Comparison of ENCODE assay signal across 1 cellular context in the genomic region with DNA sequence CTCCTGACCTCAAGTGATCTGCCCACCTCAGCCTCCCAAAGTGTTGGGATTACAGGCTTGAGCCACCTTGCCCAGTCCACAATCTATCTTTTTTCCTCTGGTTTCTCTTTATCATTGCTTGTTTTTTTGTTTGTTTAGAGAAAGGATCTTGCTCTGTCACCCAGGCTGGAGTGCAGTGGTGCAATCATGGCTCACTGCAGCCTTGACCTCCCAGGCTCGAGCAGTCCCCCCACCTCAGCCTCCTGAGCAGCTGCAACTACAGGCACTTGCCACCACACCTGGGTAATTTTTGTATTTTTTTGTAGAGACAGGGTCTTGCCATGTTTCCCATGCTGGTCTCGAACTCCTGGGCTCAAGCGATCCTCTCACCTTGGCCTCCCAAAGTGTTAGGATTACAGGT.
A peak's percentile ranks its signal among the peaks of the same experiment; 100 is the strongest.
TF ChIP-seq lines count a peak whose summit lies in the region.
"Not testable (repeated sequence)": the region's sequence is repeated elsewhere in the genome, so short reads cannot be mapped to it uniquely, and the experiment has no call there.

No MANE protein-coding gene starts in this region.

TF ChIP-seq in HepG2, 621 proteins besides CTCF, POLR2A, EP300 and RAD21:
- TF ChIP-seq ZMYM3 (CRISPR knock-in tag; IDR thresholded peaks at IDR 0.05) (peak; percentile 42; the same call in 1 of the 2 replicates), SALL1 (CRISPR knock-in tag; IDR thresholded peaks at IDR 0.05) (peak; percentile 33; the same call in 1 of the 2 replicates), ZMYM4 (CRISPR knock-in tag; IDR thresholded peaks at IDR 0.05) (0 out of 2 replicates have a peak, but pooled peaks have one; percentile 22), GATAD2A (CRISPR knock-in tag; IDR thresholded peaks at IDR 0.05) (0 out of 2 replicates have a peak, but pooled peaks have one; percentile 15), NR2F1 (CRISPR knock-in tag; IDR thresholded peaks at IDR 0.05) (peak in 1 of 2 experiments; percentile 36; a peak in 1 of 4 replicates), ZNF460 (CRISPR knock-in tag; IDR thresholded peaks at IDR 0.05; ENCODE audit: borderline replicate concordance) (0 out of 2 replicates have a peak, but pooled peaks have one; percentile 46), NR2F6 (IDR thresholded peaks at IDR 0.05) (0 out of 2 replicates have a peak, but pooled peaks have one; percentile 19), ARID5B (CRISPR knock-in tag; IDR thresholded peaks at IDR 0.05) (0 out of 2 replicates have a peak, but pooled peaks have one; percentile 22), ZNF687 (CRISPR knock-in tag; IDR thresholded peaks at IDR 0.05) (0 out of 2 replicates have a peak, but pooled peaks have one; percentile 11), HNF4A (CRISPR knock-in tag; IDR thresholded peaks at IDR 0.05) (peak; percentile 28; the same call in 1 of the 2 replicates), ZNF292 (CRISPR knock-in tag; IDR thresholded peaks at IDR 0.05; ENCODE audit: borderline replicate concordance, low read depth) (0 out of 2 replicates have a peak, but pooled peaks have one; percentile 36), CEBPB (IDR thresholded peaks at IDR 0.05; ENCODE audit: borderline replicate concordance, low read depth, low read length) (peak; percentile 32; the same call in 1 of the 2 replicates), NR2C2 (CRISPR knock-in tag; IDR thresholded peaks at IDR 0.05; ENCODE audit: borderline replicate concordance) (peak; percentile 66)
- not testable (repeated sequence) for TF ChIP-seq NR2F6 (CRISPR knock-in tag; IDR thresholded peaks at IDR 0.05)
- TF ChIP-seq, protein P1, sequence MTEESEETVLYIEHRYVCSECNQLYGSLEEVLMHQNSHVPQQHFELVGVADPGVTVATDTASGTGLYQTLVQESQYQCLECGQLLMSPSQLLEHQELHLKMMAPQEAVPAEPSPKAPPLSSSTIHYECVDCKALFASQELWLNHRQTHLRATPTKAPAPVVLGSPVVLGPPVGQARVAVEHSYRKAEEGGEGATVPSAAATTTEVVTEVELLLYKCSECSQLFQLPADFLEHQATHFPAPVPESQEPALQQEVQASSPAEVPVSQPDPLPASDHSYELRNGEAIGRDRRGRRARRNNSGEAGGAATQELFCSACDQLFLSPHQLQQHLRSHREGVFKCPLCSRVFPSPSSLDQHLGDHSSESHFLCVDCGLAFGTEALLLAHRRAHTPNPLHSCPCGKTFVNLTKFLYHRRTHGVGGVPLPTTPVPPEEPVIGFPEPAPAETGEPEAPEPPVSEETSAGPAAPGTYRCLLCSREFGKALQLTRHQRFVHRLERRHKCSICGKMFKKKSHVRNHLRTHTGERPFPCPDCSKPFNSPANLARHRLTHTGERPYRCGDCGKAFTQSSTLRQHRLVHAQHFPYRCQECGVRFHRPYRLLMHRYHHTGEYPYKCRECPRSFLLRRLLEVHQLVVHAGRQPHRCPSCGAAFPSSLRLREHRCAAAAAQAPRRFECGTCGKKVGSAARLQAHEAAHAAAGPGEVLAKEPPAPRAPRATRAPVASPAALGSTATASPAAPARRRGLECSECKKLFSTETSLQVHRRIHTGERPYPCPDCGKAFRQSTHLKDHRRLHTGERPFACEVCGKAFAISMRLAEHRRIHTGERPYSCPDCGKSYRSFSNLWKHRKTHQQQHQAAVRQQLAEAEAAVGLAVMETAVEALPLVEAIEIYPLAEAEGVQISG (CRISPR knock-in tag; IDR thresholded peaks at IDR 0.05): 0 out of 2 replicates have a peak, but pooled peaks have one; percentile 36
